23 cellular contexts compared by ENCODE assay signal in genomic region chr4:119081542-119081859, GRCh38. TPM values are rescaled to one million over a fixed set of nuclear protein-coding genes. Genes with fewer than 3 reads are reported as not detected.
A peak's percentile ranks its signal among the peaks of the same experiment; 100 is the strongest.
DNase-seq lines count a peak whose midpoint lies in the region; ATAC-seq, FAIRE-seq and TF ChIP-seq lines count a peak whose summit lies in the region.
"Had no signal": no experiment of that assay in that cellular context is flagged by ENCODE, and none has a peak within 500 bp of the region (broad histone marks: within the 10 kb centered on the region; RNA-seq: fewer than 3 reads in every experiment).

No MANE protein-coding gene starts in this region.

- FAIRE-seq in HepG2 (lab: Jason Lieb, UNC), result no peak
- FAIRE-seq: GM18507 had no signal

- H3K27ac ChIP-seq in HepG2 (ENCODE audit: extremely low read length, insufficient read depth, low read length), result peak overlapping the region; percentile 60
- H3K27ac ChIP-seq in right lobe of liver, result no peak overlapping the region
- 0 out of 2 replicates have a peak overlapping the region, but pooled peaks have one; percentile 32 for H3K27ac ChIP-seq in PC-9
- H3K27ac ChIP-seq: BLaER1 had no signal

- no peak overlapping the region for H2AFZ ChIP-seq in HepG2 (ENCODE audit: low read length)
- no peak overlapping the region for H2AFZ ChIP-seq in PC-9

- intact Hi-C loops in HepG2 (cut with micrococcal nuclease; ENCODE audit: unreplicated experiment), result no loop called here
- intact Hi-C loops in right lobe of liver (cut with DNase I), result no loop called here
- intact Hi-C loops in PC-9 (cut with micrococcal nuclease; ENCODE audit: unreplicated experiment), result no loop called here
- intact Hi-C loops in mucosa of descending colon (cut with DNase I, micrococcal nuclease), result no loop called here

- H3F3A ChIP-seq in PC-9 (ENCODE audit: insufficient read depth, low read depth), result peaks cover 13% of the 10 kb centered on the region

- H3K79me2 ChIP-seq in HepG2 (ENCODE audit: insufficient read depth, low read length) (no peaks in the 10 kb centered on the region), PC-9 (ENCODE audit: low read depth) (no peaks in the 10 kb centered on the region)

- ATAC-seq in HepG2, result no peak
- ATAC-seq in right lobe of liver, result no peak
- ATAC-seq in mucosa of descending colon, result peak; percentile 38
- ATAC-seq: GM23338 had no signal

- H3K4me2 ChIP-seq in HepG2 (ENCODE audit: low read depth, low read length), result peak overlapping the region; percentile 61; the same call in 1 of the 2 replicates
- peak overlapping the region; percentile 40 for H3K4me2 ChIP-seq in PC-9
- H3K4me2 ChIP-seq: BLaER1, GM23338 had no signal

- TF ChIP-seq POLR2A in HepG2 (IDR thresholded peaks at IDR 0.05; ENCODE audit: insufficient read depth in 1 of 2, low read depth in 2 of 2, low read length in 2 of 2), result no peak
- no peak for TF ChIP-seq POLR2A in right lobe of liver (IDR thresholded peaks at IDR 0.05)

- H3K4me1 ChIP-seq in HepG2 (ENCODE audit: insufficient read depth, low read length), result peaks cover 34% of the 10 kb centered on the region
- H3K4me1 ChIP-seq in right lobe of liver, result no peaks in the 10 kb centered on the region
- peaks cover 16% of the 10 kb centered on the region for H3K4me1 ChIP-seq in PC-9 (replicated peaks; ENCODE audit: insufficient read depth)
- peaks cover 22% of the 10 kb centered on the region for H3K4me1 ChIP-seq in mucosa of descending colon (ENCODE audit: low read depth)
- H3K4me1 ChIP-seq: BLaER1 had no signal

- H3K9me3 ChIP-seq in HepG2 (ENCODE audit: low read length) (no peaks in the 10 kb centered on the region), right lobe of liver (no peaks in the 10 kb centered on the region), PC-9 (ENCODE audit: insufficient read depth, low read depth) (no peaks in the 10 kb centered on the region), mucosa of descending colon (no peaks in the 10 kb centered on the region)
- H3K9me3 ChIP-seq: BLaER1, HAP-1 had no signal

- POLR2A ChIA-PET in HepG2 (lab: Yijun Ruan, JAX), result interaction anchor here (1.0 to 1.1 kb wide), 2 partner anchors 22 to 132 kb away, joined by 3 to 7 read pairs; partner anchors contain the start of gene USP53
- POLR2A ChIA-PET in PC-9 (lab: Charles Lee; ENCODE audit: unreplicated experiment), result no interaction called here

- H3K27me3 ChIP-seq in HepG2 (ENCODE audit: control insufficient read depth in 1 of 2, insufficient read depth in 2 of 2, low read length in 2 of 2), result no peaks in the 10 kb centered on the region
- no peaks in the 10 kb centered on the region for H3K27me3 ChIP-seq in right lobe of liver
- H3K27me3 ChIP-seq in PC-9 (ENCODE audit: insufficient read depth, low read depth), result no peaks in the 10 kb centered on the region
- H3K27me3 ChIP-seq: BLaER1 had no signal

- BruUV-seq in HepG2 (replicated peaks; lab: Mats Ljungman, UMichigan) (no TSS peak), PC-9 (replicated peaks; lab: Mats Ljungman, UMichigan) (no TSS peak)

- H3K4me3 ChIP-seq in HepG2 (replicated peaks in 1 of 3; ENCODE audit: insufficient read depth in 1 of 3, low read depth in 2 of 3, low read length in 3 of 3), result no peak overlapping the region
- H3K4me3 ChIP-seq in right lobe of liver, result no peak overlapping the region
- H3K4me3 ChIP-seq in PC-9, result no peak overlapping the region
- no peak overlapping the region for H3K4me3 ChIP-seq in mucosa of descending colon
- H3K4me3 ChIP-seq: BLaER1, GM23338, HAP-1 had no signal

- H3K36me3 ChIP-seq in HepG2 (replicated peaks in 1 of 2; ENCODE audit: control insufficient read depth in 1 of 2, insufficient read depth in 2 of 2, low read length in 2 of 2), result no peaks in the 10 kb centered on the region
- H3K36me3 ChIP-seq in right lobe of liver, result no peaks in the 10 kb centered on the region
- H3K36me3 ChIP-seq in PC-9 (ENCODE audit: low read depth), result no peaks in the 10 kb centered on the region
- no peaks in the 10 kb centered on the region for H3K36me3 ChIP-seq in mucosa of descending colon (ENCODE audit: low read depth)
- H3K36me3 ChIP-seq: BLaER1, HAP-1 had no signal

- H3K9me2 ChIP-seq in PC-9 (ENCODE audit: insufficient read depth), result no peaks in the 10 kb centered on the region

- TF ChIP-seq CTCF in HepG2 (CRISPR knock-in tag; IDR thresholded peaks at IDR 0.05), result no peak
- TF ChIP-seq CTCF in right lobe of liver (IDR thresholded peaks at IDR 0.05), result no peak
- no peak for TF ChIP-seq CTCF in PC-9 (conservative IDR thresholded peaks at IDR 0.05)
- no peak for TF ChIP-seq CTCF in mucosa of descending colon (IDR thresholded peaks at IDR 0.05)

- TF ChIP-seq EP300 in HepG2 (IDR thresholded peaks at IDR 0.05; ENCODE audit: low read depth in 2 of 2, low read length in 2 of 2), result no peak
- TF ChIP-seq EP300 in HepG2 (CRISPR knock-in tag; IDR thresholded peaks at IDR 0.05; ENCODE audit: borderline replicate concordance), result no peak

- TF ChIP-seq RAD21 in HepG2 (CRISPR knock-in tag; IDR thresholded peaks at IDR 0.05), result no peak

- in situ Hi-C loops in HepG2 (cut with HindIII; ENCODE audit: extremely low pct_ligation_motif_present, low pct_unique_long_range_greater_than_20kb), result no loop called here

- no peaks in the 10 kb centered on the region for H4K20me1 ChIP-seq in HepG2 (ENCODE audit: insufficient read depth, low read length)
- H4K20me1 ChIP-seq in PC-9 (ENCODE audit: insufficient read depth), result no peaks in the 10 kb centered on the region
- H4K20me1 ChIP-seq: BLaER1 had no signal

- peak overlapping the region; percentile 50 for H3K9ac ChIP-seq in HepG2 (ENCODE audit: insufficient read depth, low read depth, low read length)
- H3K9ac ChIP-seq: BLaER1 had no signal

- DNase-seq in HepG2 (ENCODE audit: low spot score), result no peak
- DNase-seq in right lobe of liver, result no peak
- no peak for DNase-seq in PC-9
- no peak for DNase-seq in mucosa of descending colon
- DNase-seq in retina, result no peak
- DNase-seq in dermis blood vessel endothelial cell, result no peak
- no peak for DNase-seq in NCI-H1930 (lab: John Stamatoyannopoulos, UW)
- DNase-seq: ACHN; CD4-positive, alpha-beta T cell; GDM1; KBM-7; MM.1S; NCI-H1092; NCI-H1436; NCI-H2029 treated with DMSO at 0.1 percent for 48 hours; NCI-H2171; NCI-H345; SHP77 had no signal

- 56% methylated on average over 1 of the region's 1 CpG for WGBS in HepG2 (ENCODE audit: low lambda C conversion rate)
- 29% methylated on average over 1 of the region's 1 CpG for WGBS in right lobe of liver (ENCODE audit: insufficient coverage, low coverage, low lambda C conversion rate, missing lambda C conversion rate)

- CTCF ChIA-PET in HepG2 (lab: Yijun Ruan, JAX; ENCODE audit: low intra/inter-chr PET ratio, low total read pairs), result no interaction called here
- CTCF ChIA-PET in PC-9 (lab: Charles Lee), result no interaction called here

RNA-seq across cellular contexts. Expression of gene MYOZ2, which starts 54.1 kb away (rescaled TPM):
- total RNA-seq in HepG2 (2016; rRNA removed; fragmentation: Illumina TruSeq; extraction: Trizol) (not detected in 2 replicates), right lobe of liver (under 1 TPM in 3 of 6 experiments, not detected in 3; 0.07 to 0.19 (median 0.12) TPM), PC-9 (2021) (not detected in 2 replicates), mucosa of descending colon (under 1 TPM; 0.20 to 0.63 (median 0.29) TPM), dermis blood vessel endothelial cell (under 0.01 TPM in 1 of 2 replicates, not detected in the other)
- not detected in 2 replicates for total RNA-seq in HepG2 (2016; cell fraction: cytosol; rRNA removed; fragmentation: Illumina TruSeq; extraction: Trizol; ENCODE audit: low read depth)
- total RNA-seq in HepG2 (2016; cell fraction: insoluble cytoplasmic fraction; rRNA removed; fragmentation: Illumina TruSeq; extraction: Trizol), result not detected in 2 replicates
- not detected in 2 replicates for total RNA-seq in HepG2 (2016; cell fraction: membrane; rRNA removed; fragmentation: Illumina TruSeq; extraction: Trizol)
- total RNA-seq in HepG2 (2016; cell fraction: nucleus; rRNA removed; fragmentation: Illumina TruSeq; extraction: Trizol), result not detected in 2 replicates
- 0.03 TPM in 1 of 2 replicates, not detected in the other for polyA plus RNA-seq in HepG2 (2011; rRNA removed)
- not detected in 2 replicates for polyA plus RNA-seq in HepG2 (2011; cell fraction: cytosol; rRNA removed)
- polyA plus RNA-seq in HepG2 (2011; cell fraction: nucleus; rRNA removed), result not detected in 2 replicates
- not detected in 2 replicates for polyA plus RNA-seq in HepG2 (2012)
- not detected in 2 replicates for polyA plus RNA-seq in HepG2 (2016; cell fraction: cytosol; fragmentation: Illumina TruSeq; extraction: Trizol; ENCODE audit: low read depth)
- polyA plus RNA-seq in HepG2 (2016; cell fraction: insoluble cytoplasmic fraction; fragmentation: Illumina TruSeq; extraction: Trizol; ENCODE audit: low read depth), result not detected in 2 replicates
- not detected in 2 replicates for polyA plus RNA-seq in HepG2 (2016; cell fraction: membrane; fragmentation: Illumina TruSeq; extraction: Trizol; ENCODE audit: low read depth)
- not detected in 2 replicates for polyA plus RNA-seq in HepG2 (2016; cell fraction: nucleus; fragmentation: Illumina TruSeq; extraction: Trizol; ENCODE audit: insufficient read depth, low read depth)
- polyA minus RNA-seq in HepG2 (2011; rRNA and poly(A)+ RNA removed; ENCODE audit: low replicate concordance), result not detected in 2 replicates
- not detected in 2 replicates for polyA minus RNA-seq in HepG2 (2011; cell fraction: cytosol; rRNA and poly(A)+ RNA removed)
- polyA minus RNA-seq in HepG2 (2011; cell fraction: nucleus; rRNA and poly(A)+ RNA removed), result not detected in 2 replicates
- total RNA-seq: CD4-positive, alpha-beta T cell; GM23338; OCI-LY7 had no signal
- polyA plus RNA-seq: GM23338 had no signal

Comparison
In these comparisons a context has a peak if more than half of its experiments do, and no peak if none do; other contexts are left out.
1. H3K27ac ChIP-seq: peak in HepG2 (single experiment) and PC-9 (single experiment); none in right lobe of liver (0 of 3).